1 cellular context compared by ENCODE assay signal in genomic region chr3:49967307-49967706, GRCh38.
TF ChIP-seq lines count a peak whose summit lies in the region.

No MANE protein-coding gene starts in this region.

TF ChIP-seq in GM23338, 12 proteins besides CTCF, POLR2A, EP300 and RAD21 (continued from another document):
- TF ChIP-seq ZNF462 (CRISPR knock-in tag; IDR thresholded peaks at IDR 0.05) (no peak), NANOG (IDR thresholded peaks at IDR 0.05; ENCODE audit: borderline replicate concordance) (no peak), EZH2phosphoT487 (IDR thresholded peaks at IDR 0.05; ENCODE audit: unreplicated experiment) (no peak), ZNF331 (CRISPR knock-in tag; IDR thresholded peaks at IDR 0.05; ENCODE audit: low read depth) (no peak), REST (IDR thresholded peaks at IDR 0.05; ENCODE audit: unreplicated experiment) (no peak), CREB1 (CRISPR knock-in tag; IDR thresholded peaks at IDR 0.05; ENCODE audit: low read depth) (no peak), ZNF114 (CRISPR knock-in tag; IDR thresholded peaks at IDR 0.05) (no peak), STAT1 (IDR thresholded peaks at IDR 0.05; ENCODE audit: unreplicated experiment) (no peak), ETS1 (IDR thresholded peaks at IDR 0.05) (no peak)
